9 cellular contexts compared by ENCODE assay signal in the genomic region with DNA sequence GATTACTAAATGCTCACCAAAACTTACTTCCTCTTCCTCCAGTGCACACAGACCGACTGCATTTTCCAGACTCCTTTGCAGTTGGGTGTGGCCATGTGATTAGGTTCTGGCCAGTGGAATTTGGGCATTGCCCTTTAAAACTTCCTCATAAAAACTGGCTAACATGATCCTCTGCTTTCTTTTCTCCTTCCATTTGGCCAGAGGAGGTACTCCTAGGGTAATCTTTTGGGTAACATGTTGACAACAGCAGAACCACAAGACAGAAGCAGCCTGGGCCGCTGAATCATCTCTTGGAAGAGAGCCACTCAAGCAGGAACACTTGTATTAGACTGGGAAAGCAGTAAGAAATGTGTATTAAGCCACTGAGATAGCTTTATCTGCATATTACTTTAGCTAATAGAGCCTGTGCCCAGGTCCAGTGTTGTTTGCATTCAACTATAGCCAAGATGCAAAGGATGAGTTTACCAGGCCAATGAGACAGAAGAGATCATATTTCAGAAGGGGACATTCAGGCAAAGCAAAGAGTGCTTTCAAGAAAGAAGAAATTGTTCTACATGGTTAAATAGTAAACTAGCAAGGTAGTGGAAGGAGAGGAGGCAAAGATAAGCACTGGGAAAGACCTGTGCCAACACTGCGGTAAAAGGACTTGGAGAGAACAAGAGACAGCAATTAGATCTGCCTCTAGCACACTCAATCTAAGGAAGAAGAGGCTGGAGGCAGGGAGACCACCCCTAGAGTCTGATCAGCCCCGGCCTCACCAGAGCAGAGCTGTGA.
A peak's percentile ranks its signal among the peaks of the same experiment; 100 is the strongest.
DNase-seq lines count a peak whose midpoint lies in the region; ATAC-seq and TF ChIP-seq lines count a peak whose summit lies in the region.
"Had no signal": no experiment of that assay in that cellular context is flagged by ENCODE, and none has a peak within 500 bp of the region (broad histone marks: within the 10 kb centered on the region; RNA-seq: fewer than 3 reads in every experiment).

No MANE protein-coding gene starts in this region.

- CTCF ChIA-PET in HCT116 (lab: Charles Lee) = no interaction called here

- H3K27ac ChIP-seq in HCT116 (ENCODE audit: low read depth, low read length) (peak overlapping the region; percentile 21; the same call in 1 of the 2 replicates), mesendoderm (ENCODE audit: low read depth, low read length) (no peak overlapping the region)
- H3K27ac ChIP-seq: right lobe of liver had no signal

- H4K20me1 ChIP-seq in HCT116 (ENCODE audit: insufficient read depth) = no peaks in the 10 kb centered on the region

- no peak for TF ChIP-seq CTCF in HCT116 (IDR thresholded peaks at IDR 0.05 in 2 of 3, conservative IDR thresholded peaks at IDR 0.05 in 1 of 3; ENCODE audit: borderline replicate concordance in 1 of 3, insufficient read depth in 1 of 3, low read depth in 2 of 3, low read length in 2 of 3)

- ATAC-seq in HCT116 (peak; percentile 81), Right ventricle myocardium superior (ENCODE audit: poor library complexity) (peak; percentile 91), HG03139 (IDR thresholded peaks at IDR 0.05; ENCODE audit: unreplicated experiment) (no peak)

- H4K5ac ChIP-seq in mesendoderm (ENCODE audit: low read length) = no peak overlapping the region

- H2BK15ac ChIP-seq in mesendoderm (replicated peaks; ENCODE audit: low read depth) = no peak overlapping the region

- H3K9me3 ChIP-seq in HCT116 (ENCODE audit: control insufficient read depth in 1 of 2, insufficient read depth in 1 of 2, low read depth in 1 of 2, low read length in 2 of 2) (no peaks in the 10 kb centered on the region), skeletal muscle satellite cell (replicated peaks; ENCODE audit: low read length) (no peaks in the 10 kb centered on the region)
- H3K9me3 ChIP-seq: right lobe of liver had no signal

- H3K4me3 ChIP-seq in HCT116 (replicated peaks in 1 of 2; ENCODE audit: low read depth in 1 of 2, low read length in 2 of 2) (peak overlapping the region in 1 of 2 experiments; percentile 25; a peak in 1 of 4 replicates), skeletal muscle satellite cell (ENCODE audit: low read length) (no peak overlapping the region), mesendoderm (ENCODE audit: low read length) (no peak overlapping the region)
- H3K4me3 ChIP-seq: right lobe of liver had no signal

- H3K27ac Mint-ChIP-seq in immature natural killer cell = no peak overlapping the region

- H3K4me2 ChIP-seq in HCT116 (ENCODE audit: low read length) = peak overlapping the region; percentile 58
- H3K4me2 ChIP-seq in skeletal muscle satellite cell (ENCODE audit: low read length) = peak overlapping the region; percentile 3
- H3K4me2 ChIP-seq in mesendoderm (ENCODE audit: low read length) = no peak overlapping the region

- no CpG with 5 or more reads among the region's 4 CpGs for WGBS in mesendoderm (ENCODE audit: extremely low coverage, insufficient coverage, low lambda C conversion rate)

- no peak overlapping the region for H3K56ac ChIP-seq in mesendoderm (ENCODE audit: low read length)

- H2BK5ac ChIP-seq in mesendoderm (ENCODE audit: low read length) = no peak overlapping the region

- DNase-seq in HCT116 (ENCODE audit: low read depth, low spot score) (peak; percentile 38), T1000 (lab: John Stamatoyannopoulos, UW) (peak; percentile 27), Right ventricle myocardium superior (peak; percentile 67), mesendoderm (no peak), immature natural killer cell (no peak), NCI-H345 (lab: John Stamatoyannopoulos, UW) (no peak)
- DNase-seq: right lobe of liver had no signal

- no peaks in the 10 kb centered on the region for H3K36me3 ChIP-seq in HCT116 (ENCODE audit: control insufficient read depth in 1 of 2, insufficient read depth in 2 of 2, low read length in 2 of 2)
- no peaks in the 10 kb centered on the region for H3K36me3 ChIP-seq in skeletal muscle satellite cell (ENCODE audit: insufficient read depth, low read length)
- H3K36me3 ChIP-seq in mesendoderm (ENCODE audit: control insufficient read depth, insufficient read depth, low read length) = no peaks in the 10 kb centered on the region
- H3K36me3 ChIP-seq: right lobe of liver had no signal

- peaks cover 0 to 2% (median 2%) of the 10 kb centered on the region in 3 donors for H3K27me3 Mint-ChIP-seq in immature natural killer cell (ENCODE audit: low read depth in 3 of 3)

- H3K27me3 ChIP-seq in HCT116 (ENCODE audit: insufficient read depth, low read length) (no peaks in the 10 kb centered on the region), skeletal muscle satellite cell (ENCODE audit: control insufficient read depth, insufficient read depth, low read length) (no peaks in the 10 kb centered on the region), mesendoderm (ENCODE audit: insufficient read depth, low read length, poor library complexity) (no peaks in the 10 kb centered on the region)
- H3K27me3 ChIP-seq: right lobe of liver had no signal

- H3K4me3 Mint-ChIP-seq in immature natural killer cell = no peak overlapping the region

- H3K9ac ChIP-seq in HCT116 (ENCODE audit: low read length) (no peak overlapping the region), skeletal muscle satellite cell (ENCODE audit: low read depth, low read length) (no peak overlapping the region), mesendoderm (ENCODE audit: low read length) (no peak overlapping the region)

- no peaks in the 10 kb centered on the region for H3K79me1 ChIP-seq in mesendoderm (ENCODE audit: low read length)

- no peak overlapping the region for H2AK5ac ChIP-seq in mesendoderm (ENCODE audit: low read length)

- RAD21 ChIA-PET in HCT116 (lab: Charles Lee; ENCODE audit: low non-redundant PET in 1 of 2, low total read pairs in 2 of 2, uncharacterized antibody in 2 of 2, unreplicated experiment in 2 of 2) = no interaction called here

- H3K36me3 Mint-ChIP-seq in immature natural killer cell = no peaks in the 10 kb centered on the region

- no peak overlapping the region for H3K18ac ChIP-seq in mesendoderm (ENCODE audit: low read length)

- H3K9me2 ChIP-seq in HCT116 (ENCODE audit: insufficient read depth) = no peaks in the 10 kb centered on the region

- no peaks in the 10 kb centered on the region for H3K9me3 Mint-ChIP-seq in immature natural killer cell

- H3K23ac ChIP-seq in mesendoderm (ENCODE audit: low read length) = no peak overlapping the region

- intact Hi-C loops in HCT116 (cut with micrococcal nuclease) = no loop called here
- intact Hi-C loops in Right ventricle myocardium superior (cut with DNase I) = no loop called here

- no peak overlapping the region for H3K4ac ChIP-seq in mesendoderm (ENCODE audit: low read depth, low read length)

- TF ChIP-seq POLR2A in HCT116 (IDR thresholded peaks at IDR 0.05; ENCODE audit: borderline replicate concordance, extremely low read depth, insufficient read depth, insufficient read length) = no peak

- H2BK120ac ChIP-seq in mesendoderm (ENCODE audit: low read depth, low read length) = no peak overlapping the region

- no peaks in the 10 kb centered on the region for H3K4me1 Mint-ChIP-seq in immature natural killer cell

- peak overlapping the region; percentile 28 for H2AFZ ChIP-seq in HCT116 (ENCODE audit: low read depth, low read length, poor library complexity, severe bottlenecking)

- POLR2A ChIA-PET in HCT116 (lab: Charles Lee) = no interaction called here

- H3K4me1 ChIP-seq in HCT116 (ENCODE audit: control insufficient read depth in 1 of 2, insufficient read depth in 2 of 2, low read length in 2 of 2) (peaks cover 12 to 15% of the 10 kb centered on the region in 2 experiments), skeletal muscle satellite cell (ENCODE audit: control insufficient read depth, insufficient read depth, low read length) (peaks cover 5% of the 10 kb centered on the region), mesendoderm (ENCODE audit: control insufficient read depth, low read depth, low read length) (peaks cover 3% of the 10 kb centered on the region)
- H3K4me1 ChIP-seq: right lobe of liver had no signal

- BruUV-seq in HCT116 (replicated peaks; lab: Mats Ljungman, UMichigan) = no TSS peak

- no peak overlapping the region for H4K8ac ChIP-seq in mesendoderm (ENCODE audit: low read depth, low read length)

- TF ChIP-seq RAD21 in HCT116 (IDR thresholded peaks at IDR 0.05; ENCODE audit: low read depth) = no peak

- H3K79me2 ChIP-seq in HCT116 (ENCODE audit: insufficient read depth, low read length) = no peaks in the 10 kb centered on the region
- no peaks in the 10 kb centered on the region for H3K79me2 ChIP-seq in mesendoderm (ENCODE audit: control insufficient read depth, insufficient read depth, low read length)

TF ChIP-seq in HCT116, 20 proteins besides CTCF, POLR2A, EP300 and RAD21 (continues in another document):
- peak; percentile 49; the same call in 1 of the 2 replicates for TF ChIP-seq SP1 (IDR thresholded peaks at IDR 0.05; ENCODE audit: low read depth)
- TF ChIP-seq FOSL1 (IDR thresholded peaks at IDR 0.05; ENCODE audit: low read depth) = peak; percentile 53
- TF ChIP-seq SIN3A (IDR thresholded peaks at IDR 0.05; ENCODE audit: low read depth) = no peak
- peak; percentile 39; the same call in 1 of the 2 replicates for TF ChIP-seq JUND (IDR thresholded peaks at IDR 0.05)
- peak; percentile 20; the same call in 1 of the 2 replicates for TF ChIP-seq POLR2AphosphoS5 (IDR thresholded peaks at IDR 0.05; ENCODE audit: low read depth, low read length)
- no peak for TF ChIP-seq EZH2phosphoT487 (IDR thresholded peaks at IDR 0.05; ENCODE audit: borderline replicate concordance)

Comparison
In these comparisons a context has a peak if more than half of its experiments do, and no peak if none do; other contexts are left out.
1. DNase-seq: peak in HCT116 (single experiment), T1000 (single experiment) and Right ventricle myocardium superior (single experiment); none in mesendoderm (single experiment), immature natural killer cell (0 of 3) and NCI-H345 (single experiment).